15 cellular contexts compared by ENCODE assay signal in genomic region chr1:91850708-91851107, GRCh38. TPM values are rescaled to one million over a fixed set of nuclear protein-coding genes. Genes with fewer than 3 reads are reported as not detected.
DNase-seq lines count a peak whose midpoint lies in the region; ATAC-seq and TF ChIP-seq lines count a peak whose summit lies in the region.
"Had no signal": no experiment of that assay in that cellular context is flagged by ENCODE, and none has a peak within 500 bp of the region (broad histone marks: within the 10 kb centered on the region; RNA-seq: fewer than 3 reads in every experiment).

No MANE protein-coding gene starts in this region.

- ATAC-seq in PC-3: peak; percentile 3; the same call in 1 of the 2 replicates
- no peak for ATAC-seq in lung (ENCODE audit: insufficient read depth, low FRiP score)
- ATAC-seq in GM18909 (IDR thresholded peaks at IDR 0.05; ENCODE audit: poor library complexity, unreplicated experiment): no peak
- ATAC-seq in GM21381 (IDR thresholded peaks at IDR 0.05; ENCODE audit: unreplicated experiment): no peak
- ATAC-seq: naive thymus-derived CD4-positive, alpha-beta T cell had no signal

- H2AFZ ChIP-seq in PC-3 (ENCODE audit: low read length): 0 out of 2 replicates have a peak overlapping the region, but pooled peaks have one; percentile 61

- H3K36me3 ChIP-seq in PC-3 (ENCODE audit: low read depth, low read length): no peaks in the 10 kb centered on the region
- no peaks in the 10 kb centered on the region for H3K36me3 ChIP-seq in endocrine pancreas (ENCODE audit: control insufficient read depth, insufficient read depth, low read length)
- H3K36me3 ChIP-seq in lung (ENCODE audit: control insufficient read depth in 2 of 2, insufficient read depth in 2 of 2, low read length in 2 of 2): peaks cover 0 to 6% of the 10 kb centered on the region in 2 donors
- no peaks in the 10 kb centered on the region for H3K36me3 ChIP-seq in stomach
- H3K36me3 ChIP-seq: BE2C had no signal

- no peaks in the 10 kb centered on the region for H3K9me2 ChIP-seq in PC-3 (replicated peaks; ENCODE audit: low read length)

- intact Hi-C loops in PC-3 (cut with micrococcal nuclease) (loop anchor here (2.0 kb wide), 1 partner anchor 28 kb away; no protein-coding TSS in a partner anchor), stomach (cut with DNase I; ENCODE audit: low total_unique reads) (no loop called here)

- H3F3A ChIP-seq in PC-3 (ENCODE audit: low read length, unreplicated experiment): peaks cover 9% of the 10 kb centered on the region

- CTCF ChIA-PET in PC-3 (lab: Charles Lee): no interaction called here

- H3K9ac ChIP-seq in PC-3 (ENCODE audit: low read length): peak overlapping the region; percentile 24; the same call in 1 of the 2 replicates
- no peak overlapping the region for H3K9ac ChIP-seq in endocrine pancreas (ENCODE audit: control insufficient read depth, insufficient read depth, low read length)

- peak overlapping the region; percentile 52; the same call in 1 of the 2 replicates for H3K4me3 ChIP-seq in PC-3 (ENCODE audit: low read length)
- H3K4me3 ChIP-seq in endocrine pancreas (ENCODE audit: control insufficient read depth, insufficient read depth, low read length): peak overlapping the region; percentile 81
- no peak overlapping the region for H3K4me3 ChIP-seq in lung
- peak overlapping the region in 3 of 4 donors; percentile 17 to 22 (median 18) for H3K4me3 ChIP-seq in stomach

- peak overlapping the region; percentile 79 for H3K4me2 ChIP-seq in PC-3 (ENCODE audit: low read length)

- no peak for DNase-seq in PC-3
- DNase-seq in lung (ENCODE audit: low spot score): no peak
- DNase-seq in stomach: no peak
- DNase-seq in activated CD4-positive, alpha-beta T cell treated with anti-CD3 and anti-CD28 coated beads, Interleukin-2, amount 50 U/mL, for 48 hours: no peak
- no peak for DNase-seq in activated CD4-positive, alpha-beta T cell treated with anti-CD3 and anti-CD28 coated beads for 4 hours
- DNase-seq: activated CD4-positive, CD25-positive, alpha-beta regulatory T cell; activated T-cell treated with anti-CD3 and anti-CD28 coated beads, Interleukin-2, amount 50 U/mL, for 24 hours; KG1; naive thymus-derived CD4-positive, alpha-beta T cell; NCI-H1930 had no signal

- peaks cover 32% of the 10 kb centered on the region for H3K4me1 ChIP-seq in PC-3 (ENCODE audit: insufficient read depth, low read length)
- H3K4me1 ChIP-seq in endocrine pancreas (ENCODE audit: control insufficient read depth, insufficient read depth, low read length): peaks cover 3% of the 10 kb centered on the region
- H3K4me1 ChIP-seq in lung (ENCODE audit: control insufficient read depth in 2 of 2, insufficient read depth in 2 of 2, low read length in 2 of 2): peaks cover 7 to 19% of the 10 kb centered on the region in 2 donors
- peaks cover 10 to 53% (median 41%) of the 10 kb centered on the region in 4 donors for H3K4me1 ChIP-seq in stomach

- H3K27me3 ChIP-seq in PC-3 (ENCODE audit: low read length) (no peaks in the 10 kb centered on the region), endocrine pancreas (ENCODE audit: control insufficient read depth, insufficient read depth, low read length) (no peaks in the 10 kb centered on the region), lung (ENCODE audit: control insufficient read depth, insufficient read depth) (no peaks in the 10 kb centered on the region), stomach (no peaks in the 10 kb centered on the region)
- H3K27me3 ChIP-seq: BE2C had no signal

- no peak for TF ChIP-seq POLR2A in stomach (IDR thresholded peaks at IDR 0.05)

- no peak for TF ChIP-seq EP300 in stomach (IDR thresholded peaks at IDR 0.05)

- H3K27ac ChIP-seq in PC-3 (ENCODE audit: low read length) (peak overlapping the region; percentile 77), lung (ENCODE audit: low read depth in 1 of 2, low read length in 1 of 2) (peak overlapping the region; percentile 77 to 87), stomach (peak overlapping the region in 4 of 5 donors; percentile 76 to 84 (median 81))
- H3K27ac ChIP-seq: SK-N-MC had no signal

- TF ChIP-seq CTCF in PC-3 (conservative IDR thresholded peaks at IDR 0.05; ENCODE audit: low read depth, low read length): no peak
- TF ChIP-seq CTCF in lung (IDR thresholded peaks at IDR 0.05; ENCODE audit: control extremely low read depth, extremely low read depth): no peak
- no peak for TF ChIP-seq CTCF in stomach (IDR thresholded peaks at IDR 0.05)

- BruUV-seq in PC-3 (replicated peaks; lab: Mats Ljungman, UMichigan): no TSS peak

- H3K9me3 ChIP-seq in PC-3 (ENCODE audit: low read length): no peaks in the 10 kb centered on the region
- no peaks in the 10 kb centered on the region for H3K9me3 ChIP-seq in endocrine pancreas (ENCODE audit: control insufficient read depth, low read length)
- H3K9me3 ChIP-seq in lung (ENCODE audit: control insufficient read depth in 2 of 2, insufficient read depth in 1 of 2, low read length in 1 of 2): no peaks in the 10 kb centered on the region
- H3K9me3 ChIP-seq in stomach: no peaks in the 10 kb centered on the region
- H3K9me3 ChIP-seq: BE2C had no signal

- WGBS in lung, 2 donors: 48 to 71% methylated on average over 1 of the region's 1 CpG
- WGBS in stomach, 5 donors: 48 to 71% (median 57%) methylated on average over 1 of the region's 1 CpG

- H4K20me1 ChIP-seq in PC-3 (ENCODE audit: low read length): no peaks in the 10 kb centered on the region

- POLR2A ChIA-PET in PC-3 (lab: Charles Lee; ENCODE audit: unreplicated experiment): no interaction called here

- no peaks in the 10 kb centered on the region for H3K79me2 ChIP-seq in PC-3 (ENCODE audit: low read length)

RNA-seq across cellular contexts. Expression of gene TGFBR3, which starts 35.2 kb away (rescaled TPM):
- total RNA-seq in PC-3 (2014; rRNA removed) (2.8 and 3.0 TPM in 2 replicates), lung (10 to 100 TPM; 39.3 to 99.6 TPM), stomach (100 to 1,000 TPM in 2 of 5 donors, 10 to 100 TPM in 3; 57.8 to 689 (median 89.9) TPM)
- polyA plus RNA-seq in lung (10 to 100 TPM; 13.1 to 13.8 TPM), stomach (10 to 100 TPM in 1 of 3 donors, 1 to 10 TPM in 2; 4.2 to 11.1 (median 9.2) TPM)

Comparison
In these comparisons a context has a peak if more than half of its experiments do, and no peak if none do; other contexts are left out.
1. RNA of gene TGFBR3, which starts 35.2 kb away (total RNA-seq): 39.3 to 99.6 TPM in lung and 57.8 to 689 TPM in stomach; 2.8 to 3.0 TPM in PC-3; every median in the first group is over 10 times any median in the second.
2. Peak in every context shown above with its lines, with median percentiles within 50 percentile points of each other: H3K27ac ChIP-seq.